ENCODE assay signal across 28 cellular contexts in genomic region chr5:54187694-54188093, GRCh38.
"Had no signal": no experiment of that assay in that cellular context is flagged by ENCODE, and none has a peak within 500 bp of the region (broad histone marks: within the 10 kb centered on the region; RNA-seq: fewer than 3 reads in every experiment).

No MANE protein-coding gene starts in this region.

- H3K36me3 ChIP-seq: esophagus squamous epithelium, left lung, lower lobe of right lung, neutrophil, ovary, thoracic aorta had no signal

- H3K4me1 ChIP-seq: left lung, lower lobe of right lung had no signal

- H3K4me3 ChIP-seq: esophagus squamous epithelium, left lung, lower lobe of right lung, ovary, skin epidermis, thoracic aorta had no signal

- H3K9me3 ChIP-seq: esophagus squamous epithelium, left lung, lower lobe of right lung, neutrophil, ovary, thoracic aorta had no signal

- DNase-seq: activated CD4-positive, alpha-beta T cell treated with anti-CD3 and anti-CD28 coated beads for 4 hours; activated CD4-positive, alpha-beta T cell treated with anti-CD3 and anti-CD28 coated beads, Interleukin-2, amount 50 U/mL, for 4 hours; activated CD4-positive, CD25-positive, alpha-beta regulatory T cell; activated gamma-delta T cell; activated naive CD4-positive, alpha-beta T cell treated with anti-CD3 and anti-CD28 coated beads, Interleukin-2, amount 10 ng/mL, durations not matched to agents 7 days and 5 days; activated naive CD8-positive, alpha-beta T cell treated with anti-CD3 and anti-CD28 coated beads, Interleukin-2, amount 10 ng/mL, durations not matched to agents 7 days and 5 days; activated T-cell treated with anti-CD3 and anti-CD28 coated beads for 4 hours; amniotic stem cell; central memory CD4-positive, alpha-beta T cell; esophagus squamous epithelium; foreskin melanocyte; left lung; lower lobe of right lung; ovary; retina; stimulated activated CD4-positive, alpha-beta T cell treated with anti-CD3 and anti-CD28 coated beads, Interleukin-12 subunit alpha, Interleukin-12 subunit beta, amount 100 ng/mL, for 4 hours; stimulated activated CD4-positive, alpha-beta T cell treated with anti-CD3 and anti-CD28 coated beads, Interleukin-4, amount 100 ng/mL, for 1 hour; trophoblast cell had no signal

- H3K27ac ChIP-seq: esophagus squamous epithelium, left lung, lower lobe of right lung, neutrophil, ovary, skin epidermis, thoracic aorta had no signal

- ATAC-seq: left lung, lower lobe of right lung, sciatic nerve had no signal

- H3K9me3 Mint-ChIP-seq: activated naive CD4-positive, alpha-beta T cell treated with anti-CD3 and anti-CD28 coated beads, Interleukin-2, amount 10 ng/mL, durations not matched to agents 7 days and 5 days; activated T-helper 1 cell treated with anti-CD3 and anti-CD28 coated beads, Interleukin-12 subunit alpha, Interleukin-12 subunit beta, Interleukin-2, Interleukin-4 antibody, amounts not matched to agents 30 ng/mL and 10 ng/mL and 1 ng/mL, durations not matched to agents 14 hours and 24 hours and 36 hours; dendritic cell treated with granulocyte-macrophage colony-stimulating factor and Interleukin-4, amounts not matched to agents 40 ng/mL and 50 ng/mL, for 4 days; natural killer cell treated with Interleukin-12 subunit alpha and Interleukin-12 subunit beta and Interleukin-15 and Interleukin-18, amount 100 ng/mL, for 72 hours; T-helper 2 cell treated with Interferon-gamma antibody and Interleukin-4, amounts not matched to agents 5 μg/mL and 100 μg/mL, for 36 hours had no signal

- H3K4me3 Mint-ChIP-seq: activated naive CD4-positive, alpha-beta T cell treated with anti-CD3 and anti-CD28 coated beads, Interleukin-2, amount 10 ng/mL, durations not matched to agents 7 days and 5 days; activated naive CD8-positive, alpha-beta T cell treated with anti-CD3 and anti-CD28 coated beads, Interleukin-2, amount 10 ng/mL, durations not matched to agents 7 days and 5 days; activated T-helper 1 cell treated with anti-CD3 and anti-CD28 coated beads, Interleukin-12 subunit alpha, Interleukin-12 subunit beta, Interleukin-2, Interleukin-4 antibody, amounts not matched to agents 30 ng/mL and 10 ng/mL and 1 ng/mL, durations not matched to agents 14 hours and 24 hours and 36 hours; dendritic cell treated with granulocyte-macrophage colony-stimulating factor and Interleukin-4, amounts not matched to agents 40 ng/mL and 50 ng/mL, for 4 days; natural killer cell treated with Interleukin-12 subunit alpha and Interleukin-12 subunit beta and Interleukin-15 and Interleukin-18, amount 100 ng/mL, for 72 hours; stimulated activated naive CD8-positive, alpha-beta T cell treated with anti-CD3 and anti-CD28 coated beads, Interleukin-15, Interleukin-2, amounts not matched to agents 100 ng/mL and 50 ng/mL, for 24 hours; T-helper 2 cell treated with Interferon-gamma antibody and Interleukin-4, amounts not matched to agents 5 μg/mL and 100 μg/mL, for 36 hours had no signal

- H3K27ac Mint-ChIP-seq: activated naive CD4-positive, alpha-beta T cell treated with anti-CD3 and anti-CD28 coated beads, Interleukin-2, amount 10 ng/mL, durations not matched to agents 7 days and 5 days; activated naive CD8-positive, alpha-beta T cell treated with anti-CD3 and anti-CD28 coated beads, Interleukin-2, amount 10 ng/mL, durations not matched to agents 7 days and 5 days; activated T-helper 1 cell treated with anti-CD3 and anti-CD28 coated beads, Interleukin-12 subunit alpha, Interleukin-12 subunit beta, Interleukin-2, Interleukin-4 antibody, amounts not matched to agents 30 ng/mL and 10 ng/mL and 1 ng/mL, durations not matched to agents 14 hours and 24 hours and 36 hours; dendritic cell treated with granulocyte-macrophage colony-stimulating factor and Interleukin-4, amounts not matched to agents 40 ng/mL and 50 ng/mL, for 4 days; progenitor cell of endocrine pancreas; stimulated activated naive CD8-positive, alpha-beta T cell treated with anti-CD3 and anti-CD28 coated beads, Interleukin-15, Interleukin-2, amounts not matched to agents 100 ng/mL and 50 ng/mL, for 24 hours; T-helper 2 cell treated with Interferon-gamma antibody and Interleukin-4, amounts not matched to agents 5 μg/mL and 100 μg/mL, for 36 hours had no signal

- H3K4me1 Mint-ChIP-seq: activated naive CD4-positive, alpha-beta T cell treated with anti-CD3 and anti-CD28 coated beads, Interleukin-2, amount 10 ng/mL, durations not matched to agents 7 days and 5 days had no signal

- H3K36me3 Mint-ChIP-seq: activated naive CD4-positive, alpha-beta T cell treated with anti-CD3 and anti-CD28 coated beads, Interleukin-2, amount 10 ng/mL, durations not matched to agents 7 days and 5 days; activated naive CD8-positive, alpha-beta T cell treated with anti-CD3 and anti-CD28 coated beads, Interleukin-2, amount 10 ng/mL, durations not matched to agents 7 days and 5 days; natural killer cell treated with Interleukin-12 subunit alpha and Interleukin-12 subunit beta and Interleukin-15 and Interleukin-18, amount 100 ng/mL, for 72 hours had no signal

- H3K27me3 Mint-ChIP-seq: activated naive CD4-positive, alpha-beta T cell treated with anti-CD3 and anti-CD28 coated beads, Interleukin-2, amount 10 ng/mL, durations not matched to agents 7 days and 5 days; activated naive CD8-positive, alpha-beta T cell treated with anti-CD3 and anti-CD28 coated beads, Interleukin-2, amount 10 ng/mL, durations not matched to agents 7 days and 5 days; dendritic cell treated with granulocyte-macrophage colony-stimulating factor and Interleukin-4, amounts not matched to agents 40 ng/mL and 50 ng/mL, for 4 days; natural killer cell treated with Interleukin-12 subunit alpha and Interleukin-12 subunit beta and Interleukin-15 and Interleukin-18, amount 100 ng/mL, for 72 hours; progenitor cell of endocrine pancreas; stimulated activated naive CD8-positive, alpha-beta T cell treated with anti-CD3 and anti-CD28 coated beads, Interleukin-15, Interleukin-2, amounts not matched to agents 100 ng/mL and 50 ng/mL, for 24 hours had no signal

- H3K27me3 ChIP-seq: esophagus squamous epithelium, left lung, neutrophil, ovary had no signal
